ENCODE assay signal across 19 cellular contexts in the genomic region with DNA sequence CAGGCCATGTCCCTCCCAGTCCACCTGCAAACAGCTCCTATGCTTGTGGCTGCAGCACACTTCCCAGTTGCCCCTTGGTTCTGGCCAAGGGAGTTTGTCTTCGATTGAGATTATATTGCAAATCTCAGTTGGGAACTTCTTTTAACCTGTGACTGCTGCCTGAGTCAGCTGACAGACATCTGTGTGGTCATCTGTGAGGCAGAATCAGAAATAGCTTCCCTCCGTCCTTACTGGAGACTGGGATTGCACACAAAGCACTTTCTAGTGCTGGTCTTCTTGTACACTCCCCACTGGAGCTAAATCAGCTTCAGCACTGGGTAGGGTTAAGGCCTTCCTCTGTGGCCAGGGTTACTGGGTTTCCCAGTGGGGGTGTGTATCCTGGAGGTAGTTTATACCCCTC.
"Had no signal": no experiment of that assay in that cellular context is flagged by ENCODE, and none has a peak within 500 bp of the region (broad histone marks: within the 10 kb centered on the region; RNA-seq: fewer than 3 reads in every experiment).

No MANE protein-coding gene starts in this region.

- DNase-seq: activated B cell treated with CpG ODN at 0.5 μM for 24 hours; activated CD4-positive, alpha-beta T cell treated with anti-CD3 and anti-CD28 coated beads for 36 hours; activated CD4-positive, alpha-beta T cell treated with anti-CD3 and anti-CD28 coated beads, Interleukin-2, amount 50 U/mL, for 4 hours; activated CD8-positive, alpha-beta memory T cell treated with anti-CD3 and anti-CD28 coated beads for 24 hours; activated CD8-positive, alpha-beta memory T cell treated with anti-CD3 and anti-CD28 coated beads, Interleukin-2, amount 50 U/mL, for 4 hours; activated naive CD4-positive, alpha-beta T cell; activated T-cell treated with anti-CD3 and anti-CD28 coated beads, Interleukin-2, amount 50 U/mL, for 24 hours; adrenal gland; colonic mucosa; dorsolateral prefrontal cortex; immature natural killer cell; kidney glomerular epithelial cell; left ventricle myocardium superior; mammary epithelial cell; spleen; stimulated activated CD4-positive, alpha-beta T cell treated with anti-CD3 and anti-CD28 coated beads, Interleukin-4, amount 100 ng/mL, for 1 hour; stimulated activated naive CD4-positive, alpha-beta T cell had no signal

- ATAC-seq: activated CD4-positive, alpha-beta T cell treated with anti-CD3 and anti-CD28 coated beads for 36 hours; left ventricle myocardium superior; natural killer cell treated with Interleukin-12 subunit alpha and Interleukin-12 subunit beta and Interleukin-15 and Interleukin-18, amount 100 ng/mL, for 72 hours had no signal

- H3K4me1 ChIP-seq: adrenal gland, colonic mucosa, spleen had no signal

- H3K27me3 ChIP-seq: adrenal gland, colonic mucosa, spleen had no signal

- H3K27ac ChIP-seq: adrenal gland, colonic mucosa, dorsolateral prefrontal cortex, spleen, thoracic aorta had no signal

- H3K36me3 ChIP-seq: adrenal gland, colonic mucosa, spleen, thoracic aorta had no signal

- H3K4me3 ChIP-seq: adrenal gland, colonic mucosa, dorsolateral prefrontal cortex, spleen, thoracic aorta had no signal

- H3K9me3 ChIP-seq: adrenal gland, colonic mucosa, thoracic aorta had no signal
